In the genomic region with DNA sequence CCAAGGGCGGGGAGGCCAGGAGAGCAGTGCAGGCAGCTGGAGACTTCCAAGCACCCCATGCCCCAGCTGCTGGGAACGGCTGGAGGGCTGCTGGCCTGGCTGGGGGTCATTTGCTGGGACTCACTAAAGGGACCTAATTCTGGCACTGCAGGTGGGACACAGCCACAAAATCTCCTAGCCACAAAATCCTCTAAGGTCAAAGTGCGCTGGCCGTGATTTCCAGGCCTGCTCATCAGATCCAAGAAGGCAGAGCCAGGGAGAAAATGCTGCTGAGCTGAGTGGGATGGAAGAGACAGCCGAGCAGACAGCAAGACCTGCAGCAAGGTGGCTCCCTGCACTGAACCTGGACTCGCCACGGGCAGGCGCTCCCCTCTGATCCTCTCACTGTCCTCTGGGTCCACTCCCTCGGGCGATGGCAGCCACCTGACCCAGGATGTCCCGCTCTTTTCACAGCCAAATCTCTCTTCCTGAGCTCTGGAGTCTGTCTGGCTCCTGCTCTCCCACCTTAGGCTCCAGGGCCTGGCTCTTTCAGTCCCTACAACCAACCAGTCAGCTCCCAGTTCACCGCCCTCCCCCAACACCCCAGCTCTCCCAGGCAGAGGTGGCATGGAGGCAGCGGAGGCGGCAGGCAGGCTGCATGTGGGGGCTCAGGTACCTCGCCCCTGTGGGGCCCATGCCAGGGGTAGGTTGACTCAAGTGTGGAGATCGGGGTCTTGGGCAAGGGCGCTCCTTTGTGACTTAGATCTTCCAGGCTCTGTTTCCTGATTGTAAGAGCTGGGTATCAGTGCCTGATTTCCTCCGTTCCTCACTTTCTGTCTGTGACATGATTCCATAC, we compare ENCODE assay signal across 2 cellular contexts.
TF ChIP-seq lines count a peak whose summit lies in the region.

No MANE protein-coding gene starts in this region.

TF ChIP-seq in GM23338, 12 proteins besides CTCF, POLR2A, EP300 and RAD21 (continues in another document):
- no peak for TF ChIP-seq NANOG (IDR thresholded peaks at IDR 0.05; ENCODE audit: borderline replicate concordance)
- no peak for TF ChIP-seq EZH2phosphoT487 (IDR thresholded peaks at IDR 0.05; ENCODE audit: unreplicated experiment)
- TF ChIP-seq, protein P1, sequence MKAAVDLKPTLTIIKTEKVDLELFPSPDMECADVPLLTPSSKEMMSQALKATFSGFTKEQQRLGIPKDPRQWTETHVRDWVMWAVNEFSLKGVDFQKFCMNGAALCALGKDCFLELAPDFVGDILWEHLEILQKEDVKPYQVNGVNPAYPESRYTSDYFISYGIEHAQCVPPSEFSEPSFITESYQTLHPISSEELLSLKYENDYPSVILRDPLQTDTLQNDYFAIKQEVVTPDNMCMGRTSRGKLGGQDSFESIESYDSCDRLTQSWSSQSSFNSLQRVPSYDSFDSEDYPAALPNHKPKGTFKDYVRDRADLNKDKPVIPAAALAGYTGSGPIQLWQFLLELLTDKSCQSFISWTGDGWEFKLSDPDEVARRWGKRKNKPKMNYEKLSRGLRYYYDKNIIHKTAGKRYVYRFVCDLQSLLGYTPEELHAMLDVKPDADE (IDR thresholded peaks at IDR 0.05), result no peak
- no peak for TF ChIP-seq CREB1 (CRISPR knock-in tag; IDR thresholded peaks at IDR 0.05; ENCODE audit: low read depth)
- TF ChIP-seq ZNF331 (CRISPR knock-in tag; IDR thresholded peaks at IDR 0.05; ENCODE audit: low read depth), result no peak
- TF ChIP-seq EZH2 (IDR thresholded peaks at IDR 0.05; ENCODE audit: low read depth, unreplicated experiment), result no peak
- TF ChIP-seq, protein P2, sequence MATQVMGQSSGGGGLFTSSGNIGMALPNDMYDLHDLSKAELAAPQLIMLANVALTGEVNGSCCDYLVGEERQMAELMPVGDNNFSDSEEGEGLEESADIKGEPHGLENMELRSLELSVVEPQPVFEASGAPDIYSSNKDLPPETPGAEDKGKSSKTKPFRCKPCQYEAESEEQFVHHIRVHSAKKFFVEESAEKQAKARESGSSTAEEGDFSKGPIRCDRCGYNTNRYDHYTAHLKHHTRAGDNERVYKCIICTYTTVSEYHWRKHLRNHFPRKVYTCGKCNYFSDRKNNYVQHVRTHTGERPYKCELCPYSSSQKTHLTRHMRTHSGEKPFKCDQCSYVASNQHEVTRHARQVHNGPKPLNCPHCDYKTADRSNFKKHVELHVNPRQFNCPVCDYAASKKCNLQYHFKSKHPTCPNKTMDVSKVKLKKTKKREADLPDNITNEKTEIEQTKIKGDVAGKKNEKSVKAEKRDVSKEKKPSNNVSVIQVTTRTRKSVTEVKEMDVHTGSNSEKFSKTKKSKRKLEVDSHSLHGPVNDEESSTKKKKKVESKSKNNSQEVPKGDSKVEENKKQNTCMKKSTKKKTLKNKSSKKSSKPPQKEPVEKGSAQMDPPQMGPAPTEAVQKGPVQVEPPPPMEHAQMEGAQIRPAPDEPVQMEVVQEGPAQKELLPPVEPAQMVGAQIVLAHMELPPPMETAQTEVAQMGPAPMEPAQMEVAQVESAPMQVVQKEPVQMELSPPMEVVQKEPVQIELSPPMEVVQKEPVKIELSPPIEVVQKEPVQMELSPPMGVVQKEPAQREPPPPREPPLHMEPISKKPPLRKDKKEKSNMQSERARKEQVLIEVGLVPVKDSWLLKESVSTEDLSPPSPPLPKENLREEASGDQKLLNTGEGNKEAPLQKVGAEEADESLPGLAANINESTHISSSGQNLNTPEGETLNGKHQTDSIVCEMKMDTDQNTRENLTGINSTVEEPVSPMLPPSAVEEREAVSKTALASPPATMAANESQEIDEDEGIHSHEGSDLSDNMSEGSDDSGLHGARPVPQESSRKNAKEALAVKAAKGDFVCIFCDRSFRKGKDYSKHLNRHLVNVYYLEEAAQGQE (IDR thresholded peaks at IDR 0.05; ENCODE audit: unreplicated experiment), result no peak

TF ChIP-seq in WTC11, 78 proteins besides CTCF, POLR2A, EP300 and RAD21:
- TF ChIP-seq, protein P3, sequence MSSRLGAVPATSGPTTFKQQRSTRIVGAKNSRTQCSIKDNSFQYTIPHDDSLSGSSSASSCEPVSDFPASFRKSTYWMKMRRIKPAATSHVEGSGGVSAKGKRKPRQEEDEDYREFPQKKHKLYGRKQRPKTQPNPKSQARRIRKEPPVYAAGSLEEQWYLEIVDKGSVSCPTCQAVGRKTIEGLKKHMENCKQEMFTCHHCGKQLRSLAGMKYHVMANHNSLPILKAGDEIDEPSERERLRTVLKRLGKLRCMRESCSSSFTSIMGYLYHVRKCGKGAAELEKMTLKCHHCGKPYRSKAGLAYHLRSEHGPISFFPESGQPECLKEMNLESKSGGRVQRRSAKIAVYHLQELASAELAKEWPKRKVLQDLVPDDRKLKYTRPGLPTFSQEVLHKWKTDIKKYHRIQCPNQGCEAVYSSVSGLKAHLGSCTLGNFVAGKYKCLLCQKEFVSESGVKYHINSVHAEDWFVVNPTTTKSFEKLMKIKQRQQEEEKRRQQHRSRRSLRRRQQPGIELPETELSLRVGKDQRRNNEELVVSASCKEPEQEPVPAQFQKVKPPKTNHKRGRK (CRISPR knock-in tag; IDR thresholded peaks at IDR 0.05; ENCODE audit: borderline replicate concordance), result no peak
- TF ChIP-seq ZNF416 (CRISPR knock-in tag; IDR thresholded peaks at IDR 0.05), result no peak
- TF ChIP-seq, protein P4, sequence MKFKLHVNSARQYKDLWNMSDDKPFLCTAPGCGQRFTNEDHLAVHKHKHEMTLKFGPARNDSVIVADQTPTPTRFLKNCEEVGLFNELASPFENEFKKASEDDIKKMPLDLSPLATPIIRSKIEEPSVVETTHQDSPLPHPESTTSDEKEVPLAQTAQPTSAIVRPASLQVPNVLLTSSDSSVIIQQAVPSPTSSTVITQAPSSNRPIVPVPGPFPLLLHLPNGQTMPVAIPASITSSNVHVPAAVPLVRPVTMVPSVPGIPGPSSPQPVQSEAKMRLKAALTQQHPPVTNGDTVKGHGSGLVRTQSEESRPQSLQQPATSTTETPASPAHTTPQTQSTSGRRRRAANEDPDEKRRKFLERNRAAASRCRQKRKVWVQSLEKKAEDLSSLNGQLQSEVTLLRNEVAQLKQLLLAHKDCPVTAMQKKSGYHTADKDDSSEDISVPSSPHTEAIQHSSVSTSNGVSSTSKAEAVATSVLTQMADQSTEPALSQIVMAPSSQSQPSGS (CRISPR knock-in tag; IDR thresholded peaks at IDR 0.05; ENCODE audit: borderline replicate concordance, low read depth), result no peak
- TF ChIP-seq ZNF396 (CRISPR knock-in tag; IDR thresholded peaks at IDR 0.05; ENCODE audit: borderline replicate concordance), result no peak
- no peak for TF ChIP-seq MYBL2 (CRISPR knock-in tag; IDR thresholded peaks at IDR 0.05)
- TF ChIP-seq, protein P5, sequence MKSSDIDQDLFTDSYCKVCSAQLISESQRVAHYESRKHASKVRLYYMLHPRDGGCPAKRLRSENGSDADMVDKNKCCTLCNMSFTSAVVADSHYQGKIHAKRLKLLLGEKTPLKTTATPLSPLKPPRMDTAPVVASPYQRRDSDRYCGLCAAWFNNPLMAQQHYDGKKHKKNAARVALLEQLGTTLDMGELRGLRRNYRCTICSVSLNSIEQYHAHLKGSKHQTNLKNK (CRISPR knock-in tag; IDR thresholded peaks at IDR 0.05), result no peak
- TF ChIP-seq, protein P6, sequence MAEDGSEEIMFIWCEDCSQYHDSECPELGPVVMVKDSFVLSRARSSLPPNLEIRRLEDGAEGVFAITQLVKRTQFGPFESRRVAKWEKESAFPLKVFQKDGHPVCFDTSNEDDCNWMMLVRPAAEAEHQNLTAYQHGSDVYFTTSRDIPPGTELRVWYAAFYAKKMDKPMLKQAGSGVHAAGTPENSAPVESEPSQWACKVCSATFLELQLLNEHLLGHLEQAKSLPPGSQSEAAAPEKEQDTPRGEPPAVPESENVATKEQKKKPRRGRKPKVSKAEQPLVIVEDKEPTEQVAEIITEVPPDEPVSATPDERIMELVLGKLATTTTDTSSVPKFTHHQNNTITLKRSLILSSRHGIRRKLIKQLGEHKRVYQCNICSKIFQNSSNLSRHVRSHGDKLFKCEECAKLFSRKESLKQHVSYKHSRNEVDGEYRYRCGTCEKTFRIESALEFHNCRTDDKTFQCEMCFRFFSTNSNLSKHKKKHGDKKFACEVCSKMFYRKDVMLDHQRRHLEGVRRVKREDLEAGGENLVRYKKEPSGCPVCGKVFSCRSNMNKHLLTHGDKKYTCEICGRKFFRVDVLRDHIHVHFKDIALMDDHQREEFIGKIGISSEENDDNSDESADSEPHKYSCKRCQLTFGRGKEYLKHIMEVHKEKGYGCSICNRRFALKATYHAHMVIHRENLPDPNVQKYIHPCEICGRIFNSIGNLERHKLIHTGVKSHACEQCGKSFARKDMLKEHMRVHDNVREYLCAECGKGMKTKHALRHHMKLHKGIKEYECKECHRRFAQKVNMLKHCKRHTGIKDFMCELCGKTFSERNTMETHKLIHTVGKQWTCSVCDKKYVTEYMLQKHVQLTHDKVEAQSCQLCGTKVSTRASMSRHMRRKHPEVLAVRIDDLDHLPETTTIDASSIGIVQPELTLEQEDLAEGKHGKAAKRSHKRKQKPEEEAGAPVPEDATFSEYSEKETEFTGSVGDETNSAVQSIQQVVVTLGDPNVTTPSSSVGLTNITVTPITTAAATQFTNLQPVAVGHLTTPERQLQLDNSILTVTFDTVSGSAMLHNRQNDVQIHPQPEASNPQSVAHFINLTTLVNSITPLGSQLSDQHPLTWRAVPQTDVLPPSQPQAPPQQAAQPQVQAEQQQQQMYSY (CRISPR knock-in tag; IDR thresholded peaks at IDR 0.05), result no peak
- TF ChIP-seq, protein P7, sequence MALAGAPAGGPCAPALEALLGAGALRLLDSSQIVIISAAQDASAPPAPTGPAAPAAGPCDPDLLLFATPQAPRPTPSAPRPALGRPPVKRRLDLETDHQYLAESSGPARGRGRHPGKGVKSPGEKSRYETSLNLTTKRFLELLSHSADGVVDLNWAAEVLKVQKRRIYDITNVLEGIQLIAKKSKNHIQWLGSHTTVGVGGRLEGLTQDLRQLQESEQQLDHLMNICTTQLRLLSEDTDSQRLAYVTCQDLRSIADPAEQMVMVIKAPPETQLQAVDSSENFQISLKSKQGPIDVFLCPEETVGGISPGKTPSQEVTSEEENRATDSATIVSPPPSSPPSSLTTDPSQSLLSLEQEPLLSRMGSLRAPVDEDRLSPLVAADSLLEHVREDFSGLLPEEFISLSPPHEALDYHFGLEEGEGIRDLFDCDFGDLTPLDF (CRISPR knock-in tag; IDR thresholded peaks at IDR 0.05), result no peak
- TF ChIP-seq ZNF138 (CRISPR knock-in tag; conservative IDR thresholded peaks at IDR 0.05), result no peak
- TF ChIP-seq ZNF219 (CRISPR knock-in tag; IDR thresholded peaks at IDR 0.05; ENCODE audit: borderline replicate concordance), result no peak
- no peak for TF ChIP-seq TEAD1 (CRISPR knock-in tag; IDR thresholded peaks at IDR 0.05)
- TF ChIP-seq, protein P8, sequence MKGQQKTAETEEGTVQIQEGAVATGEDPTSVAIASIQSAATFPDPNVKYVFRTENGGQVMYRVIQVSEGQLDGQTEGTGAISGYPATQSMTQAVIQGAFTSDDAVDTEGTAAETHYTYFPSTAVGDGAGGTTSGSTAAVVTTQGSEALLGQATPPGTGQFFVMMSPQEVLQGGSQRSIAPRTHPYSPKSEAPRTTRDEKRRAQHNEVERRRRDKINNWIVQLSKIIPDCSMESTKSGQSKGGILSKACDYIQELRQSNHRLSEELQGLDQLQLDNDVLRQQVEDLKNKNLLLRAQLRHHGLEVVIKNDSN (CRISPR knock-in tag; IDR thresholded peaks at IDR 0.05), result no peak
- TF ChIP-seq NFYB (CRISPR knock-in tag; conservative IDR thresholded peaks at IDR 0.05; ENCODE audit: low read depth), result no peak
- TF ChIP-seq, protein P9, sequence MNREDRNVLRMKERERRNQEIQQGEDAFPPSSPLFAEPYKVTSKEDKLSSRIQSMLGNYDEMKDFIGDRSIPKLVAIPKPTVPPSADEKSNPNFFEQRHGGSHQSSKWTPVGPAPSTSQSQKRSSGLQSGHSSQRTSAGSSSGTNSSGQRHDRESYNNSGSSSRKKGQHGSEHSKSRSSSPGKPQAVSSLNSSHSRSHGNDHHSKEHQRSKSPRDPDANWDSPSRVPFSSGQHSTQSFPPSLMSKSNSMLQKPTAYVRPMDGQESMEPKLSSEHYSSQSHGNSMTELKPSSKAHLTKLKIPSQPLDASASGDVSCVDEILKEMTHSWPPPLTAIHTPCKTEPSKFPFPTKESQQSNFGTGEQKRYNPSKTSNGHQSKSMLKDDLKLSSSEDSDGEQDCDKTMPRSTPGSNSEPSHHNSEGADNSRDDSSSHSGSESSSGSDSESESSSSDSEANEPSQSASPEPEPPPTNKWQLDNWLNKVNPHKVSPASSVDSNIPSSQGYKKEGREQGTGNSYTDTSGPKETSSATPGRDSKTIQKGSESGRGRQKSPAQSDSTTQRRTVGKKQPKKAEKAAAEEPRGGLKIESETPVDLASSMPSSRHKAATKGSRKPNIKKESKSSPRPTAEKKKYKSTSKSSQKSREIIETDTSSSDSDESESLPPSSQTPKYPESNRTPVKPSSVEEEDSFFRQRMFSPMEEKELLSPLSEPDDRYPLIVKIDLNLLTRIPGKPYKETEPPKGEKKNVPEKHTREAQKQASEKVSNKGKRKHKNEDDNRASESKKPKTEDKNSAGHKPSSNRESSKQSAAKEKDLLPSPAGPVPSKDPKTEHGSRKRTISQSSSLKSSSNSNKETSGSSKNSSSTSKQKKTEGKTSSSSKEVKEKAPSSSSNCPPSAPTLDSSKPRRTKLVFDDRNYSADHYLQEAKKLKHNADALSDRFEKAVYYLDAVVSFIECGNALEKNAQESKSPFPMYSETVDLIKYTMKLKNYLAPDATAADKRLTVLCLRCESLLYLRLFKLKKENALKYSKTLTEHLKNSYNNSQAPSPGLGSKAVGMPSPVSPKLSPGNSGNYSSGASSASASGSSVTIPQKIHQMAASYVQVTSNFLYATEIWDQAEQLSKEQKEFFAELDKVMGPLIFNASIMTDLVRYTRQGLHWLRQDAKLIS (CRISPR knock-in tag; IDR thresholded peaks at IDR 0.05; ENCODE audit: borderline replicate concordance), result no peak
- TF ChIP-seq RELA (CRISPR knock-in tag; IDR thresholded peaks at IDR 0.05; ENCODE audit: borderline replicate concordance), result no peak
- TF ChIP-seq, protein P10, sequence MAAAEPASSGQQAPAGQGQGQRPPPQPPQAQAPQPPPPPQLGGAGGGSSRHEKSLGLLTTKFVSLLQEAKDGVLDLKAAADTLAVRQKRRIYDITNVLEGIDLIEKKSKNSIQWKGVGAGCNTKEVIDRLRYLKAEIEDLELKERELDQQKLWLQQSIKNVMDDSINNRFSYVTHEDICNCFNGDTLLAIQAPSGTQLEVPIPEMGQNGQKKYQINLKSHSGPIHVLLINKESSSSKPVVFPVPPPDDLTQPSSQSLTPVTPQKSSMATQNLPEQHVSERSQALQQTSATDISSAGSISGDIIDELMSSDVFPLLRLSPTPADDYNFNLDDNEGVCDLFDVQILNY (CRISPR knock-in tag; IDR thresholded peaks at IDR 0.05), result no peak
- no peak for TF ChIP-seq NR3C1 (CRISPR knock-in tag; conservative IDR thresholded peaks at IDR 0.05; ENCODE audit: low read depth)
